12 cellular contexts compared by ENCODE assay signal in genomic region chr22:23270212-23270733, GRCh38.
DNase-seq lines count a peak whose midpoint lies in the region; ATAC-seq and TF ChIP-seq lines count a peak whose summit lies in the region.
"Had no signal": no experiment of that assay in that cellular context is flagged by ENCODE, and none has a peak within 500 bp of the region (broad histone marks: within the 10 kb centered on the region; RNA-seq: fewer than 3 reads in every experiment).

No MANE protein-coding gene starts in this region.

- ATAC-seq in activated T-cell treated with anti-CD3 and anti-CD28 coated beads, Interleukin-2, amount 50 U/mL, for 72 hours (replicated peaks in 1 of 2): no peak
- no peak for ATAC-seq in GM19452 (IDR thresholded peaks at IDR 0.05; ENCODE audit: unreplicated experiment)
- ATAC-seq in GM21529 (IDR thresholded peaks at IDR 0.05; ENCODE audit: unreplicated experiment): no peak
- no peak for ATAC-seq in HG02973 (IDR thresholded peaks at IDR 0.05; ENCODE audit: unreplicated experiment)

- DNase-seq in activated T-cell treated with anti-CD3 and anti-CD28 coated beads, Interleukin-2, amount 50 U/mL, for 24 hours: no peak
- DNase-seq in activated T-cell treated with anti-CD3 and anti-CD28 coated beads, Interleukin-2, amount 50 U/mL, for 72 hours: no peak
- DNase-seq in kidney epithelial cell (ENCODE audit: low read depth) (no peak), type B pancreatic cell (ENCODE audit: extremely low spot score, unreplicated experiment) (no peak)
- DNase-seq: AML-193, aorta, OCI-M1 had no signal

- H3K4me1 Mint-ChIP-seq in activated T-cell treated with anti-CD3 and anti-CD28 coated beads, Interleukin-2, amount 50 U/mL, for 24 hours (ENCODE audit: low read depth): peaks cover 4% of the 10 kb centered on the region
- H3K4me1 Mint-ChIP-seq in activated T-cell treated with anti-CD3 and anti-CD28 coated beads, Interleukin-2, amount 50 U/mL, for 72 hours (ENCODE audit: low read depth): peaks cover 7% of the 10 kb centered on the region
- peaks cover 24% of the 10 kb centered on the region for H3K4me1 Mint-ChIP-seq in type B pancreatic cell (ENCODE audit: unreplicated experiment)

- H3K27ac ChIP-seq in angular gyrus (ENCODE audit: low read depth, low read length): peak overlapping the region; percentile 5
- H3K27ac ChIP-seq: vagina had no signal

- peak; percentile 43 for TF ChIP-seq CTCF in kidney epithelial cell (IDR thresholded peaks at IDR 0.05; ENCODE audit: insufficient read depth, low read length, poor library complexity, severe bottlenecking)
- TF ChIP-seq CTCF in type B pancreatic cell (conservative IDR thresholded peaks at IDR 0.05): peak; percentile 37

- peaks cover 4% of the 10 kb centered on the region for H3K36me3 ChIP-seq in kidney epithelial cell (ENCODE audit: control insufficient read depth, insufficient read depth, low read length)

- no peaks in the 10 kb centered on the region for H3K27me3 Mint-ChIP-seq in activated T-cell treated with anti-CD3 and anti-CD28 coated beads, Interleukin-2, amount 50 U/mL, for 24 hours
- no peaks in the 10 kb centered on the region for H3K27me3 Mint-ChIP-seq in activated T-cell treated with anti-CD3 and anti-CD28 coated beads, Interleukin-2, amount 50 U/mL, for 72 hours (ENCODE audit: low read depth)
- H3K27me3 Mint-ChIP-seq in type B pancreatic cell: no peaks in the 10 kb centered on the region

- H3K9me3 Mint-ChIP-seq in activated T-cell treated with anti-CD3 and anti-CD28 coated beads, Interleukin-2, amount 50 U/mL, for 24 hours: no peaks in the 10 kb centered on the region
- no peaks in the 10 kb centered on the region for H3K9me3 Mint-ChIP-seq in activated T-cell treated with anti-CD3 and anti-CD28 coated beads, Interleukin-2, amount 50 U/mL, for 72 hours
- no peaks in the 10 kb centered on the region for H3K9me3 Mint-ChIP-seq in type B pancreatic cell

- no peak overlapping the region for H3K4me3 Mint-ChIP-seq in activated T-cell treated with anti-CD3 and anti-CD28 coated beads, Interleukin-2, amount 50 U/mL, for 24 hours
- H3K4me3 Mint-ChIP-seq in activated T-cell treated with anti-CD3 and anti-CD28 coated beads, Interleukin-2, amount 50 U/mL, for 72 hours: no peak overlapping the region
- H3K4me3 Mint-ChIP-seq in type B pancreatic cell: no peak overlapping the region

- no peak overlapping the region for H3K4me3 ChIP-seq in kidney epithelial cell (ENCODE audit: low read depth, low read length)
- H3K4me3 ChIP-seq: vagina had no signal

- H3K36me3 Mint-ChIP-seq in activated T-cell treated with anti-CD3 and anti-CD28 coated beads, Interleukin-2, amount 50 U/mL, for 24 hours (ENCODE audit: low read depth): peaks cover 90% of the 10 kb centered on the region
- peaks cover 0 to 2% of the 10 kb centered on the region in 2 donors for H3K36me3 Mint-ChIP-seq in activated T-cell treated with anti-CD3 and anti-CD28 coated beads, Interleukin-2, amount 50 U/mL, for 72 hours (ENCODE audit: insufficient read depth in 2 of 2)
- H3K36me3 Mint-ChIP-seq in type B pancreatic cell: no peaks in the 10 kb centered on the region

- H3K27ac Mint-ChIP-seq in activated T-cell treated with anti-CD3 and anti-CD28 coated beads, Interleukin-2, amount 50 U/mL, for 24 hours: peak overlapping the region; percentile 31
- no peak overlapping the region for H3K27ac Mint-ChIP-seq in activated T-cell treated with anti-CD3 and anti-CD28 coated beads, Interleukin-2, amount 50 U/mL, for 72 hours
- H3K27ac Mint-ChIP-seq in type B pancreatic cell: no peak overlapping the region

- no peaks in the 10 kb centered on the region for H3K27me3 ChIP-seq in kidney epithelial cell (ENCODE audit: control insufficient read depth, insufficient read depth, low read length)
- H3K27me3 ChIP-seq: vagina had no signal
